9 cellular contexts compared by ENCODE assay signal in genomic region chr22:19629720-19630419, GRCh38.
A peak's percentile ranks its signal among the peaks of the same experiment; 100 is the strongest.
DNase-seq lines count a peak whose midpoint lies in the region; ATAC-seq and TF ChIP-seq lines count a peak whose summit lies in the region.
"Had no signal": no experiment of that assay in that cellular context is flagged by ENCODE, and none has a peak within 500 bp of the region (broad histone marks: within the 10 kb centered on the region; RNA-seq: fewer than 3 reads in every experiment).

No MANE protein-coding gene starts in this region.

- H3K27ac Mint-ChIP-seq in Caco-2 (ENCODE audit: unreplicated experiment) (no peak overlapping the region), nephron progenitor cell (no peak overlapping the region)
- H3K27ac Mint-ChIP-seq: activated naive CD4-positive, alpha-beta T cell treated with anti-CD3 and anti-CD28 coated beads, Interleukin-2, amount 50 U/mL, for 24 hours had no signal

- no peak overlapping the region for H3K4me3 Mint-ChIP-seq in Caco-2 (ENCODE audit: unreplicated experiment)
- no peak overlapping the region for H3K4me3 Mint-ChIP-seq in nephron progenitor cell
- H3K4me3 Mint-ChIP-seq: activated naive CD4-positive, alpha-beta T cell treated with anti-CD3 and anti-CD28 coated beads, Interleukin-2, amount 50 U/mL, for 24 hours had no signal

- peak; percentile 80 to 87 for DNase-seq in Caco-2
- DNase-seq in HUDEP-2 (lab: John Stamatoyannopoulos, UW; ENCODE audit: unreplicated experiment in 76 of 76): peak in 61 of 76 experiments; percentile 3 to 81 (median 50)
- peak; percentile 86 for DNase-seq in OCI-LY7 (ENCODE audit: low spot score)
- DNase-seq in activated T-cell treated with anti-CD3 and anti-CD28 coated beads, Interleukin-2, amount 50 U/mL, for 1 hour: peak; percentile 85
- peak; percentile 57 for DNase-seq in fibroblast of gingiva (ENCODE audit: low read depth)
- DNase-seq in nephron progenitor cell: peak; percentile 88
- DNase-seq in stimulated activated naive CD4-positive, alpha-beta T cell (lab: John Stamatoyannopoulos, UW): peak; percentile 71 to 92 (median 80)

- H3K9me3 Mint-ChIP-seq in Caco-2 (ENCODE audit: unreplicated experiment): no peaks in the 10 kb centered on the region
- H3K9me3 Mint-ChIP-seq in nephron progenitor cell: no peaks in the 10 kb centered on the region
- H3K9me3 Mint-ChIP-seq: activated naive CD4-positive, alpha-beta T cell treated with anti-CD3 and anti-CD28 coated beads, Interleukin-2, amount 50 U/mL, for 24 hours had no signal

- no peaks in the 10 kb centered on the region for H4K20me1 ChIP-seq in OCI-LY7 (ENCODE audit: insufficient read depth, low read length)

- H3K9me2 ChIP-seq in OCI-LY7 (ENCODE audit: insufficient read depth, low read length): no peaks in the 10 kb centered on the region

- no TSS peak for BruUV-seq in Caco-2 (replicated peaks; lab: Mats Ljungman, UMichigan)
- BruUV-seq in OCI-LY7 (replicated peaks; lab: Mats Ljungman, UMichigan): no TSS peak

- no peak overlapping the region for H3K27ac ChIP-seq in OCI-LY7 (ENCODE audit: low read depth, low read length, poor library complexity, severe bottlenecking)

- CTCF ChIA-PET in Caco-2 (lab: Charles Lee) (interaction anchor here (0.5 to 1.7 kb wide), 23 partner anchors 16 to 485 kb away, joined by 3 to 11 read pairs (median 5); partner anchors contain the start of genes CDC45, ESS2, SLC25A1 and UFD1), OCI-LY7 (lab: Charles Lee; ENCODE audit: unreplicated experiment) (interaction anchor here (1.0 to 1.2 kb wide), 2 partner anchors 127 to 235 kb away, joined by 3 read pairs; no protein-coding TSS in a partner anchor)

- H3K4me1 Mint-ChIP-seq in Caco-2 (ENCODE audit: low read depth, unreplicated experiment): no peaks in the 10 kb centered on the region
- peaks cover 17% of the 10 kb centered on the region for H3K4me1 Mint-ChIP-seq in nephron progenitor cell

- peaks cover 6% of the 10 kb centered on the region for H3K27me3 Mint-ChIP-seq in Caco-2 (ENCODE audit: insufficient read depth, unreplicated experiment)
- H3K27me3 Mint-ChIP-seq in nephron progenitor cell (ENCODE audit: low read depth, poor library complexity): peaks cover 43% of the 10 kb centered on the region
- H3K27me3 Mint-ChIP-seq: activated naive CD4-positive, alpha-beta T cell treated with anti-CD3 and anti-CD28 coated beads, Interleukin-2, amount 50 U/mL, for 24 hours had no signal

- TF ChIP-seq CTCF in Caco-2 (IDR thresholded peaks at IDR 0.05; ENCODE audit: insufficient read depth in 1 of 2, low read depth in 1 of 2, low read length in 1 of 2, severe bottlenecking in 1 of 2, unreplicated experiment in 1 of 2): peak; percentile 88 to 94
- peak; percentile 98 for TF ChIP-seq CTCF in OCI-LY7 (conservative IDR thresholded peaks at IDR 0.05; ENCODE audit: low read length)
- peak; percentile 96 for TF ChIP-seq CTCF in nephron progenitor cell (IDR thresholded peaks at IDR 0.05)

- H3K36me3 Mint-ChIP-seq in Caco-2 (ENCODE audit: insufficient read depth, unreplicated experiment) (no peaks in the 10 kb centered on the region), nephron progenitor cell (ENCODE audit: low read depth) (no peaks in the 10 kb centered on the region)
- H3K36me3 Mint-ChIP-seq: activated naive CD4-positive, alpha-beta T cell treated with anti-CD3 and anti-CD28 coated beads, Interleukin-2, amount 50 U/mL, for 24 hours had no signal

- no peaks in the 10 kb centered on the region for H3K79me2 ChIP-seq in OCI-LY7 (ENCODE audit: insufficient read depth, low read depth, low read length)

- no peaks in the 10 kb centered on the region for H3K27me3 ChIP-seq in Caco-2 (replicated peaks; ENCODE audit: control insufficient read depth, insufficient read depth, low read length)

- H3K4me3 ChIP-seq in Caco-2 (ENCODE audit: low read depth, low read length) (no peak overlapping the region), OCI-LY7 (ENCODE audit: low read depth, low read length, poor library complexity, severe bottlenecking) (no peak overlapping the region)

- intact Hi-C loops in Caco-2 (cut with micrococcal nuclease; ENCODE audit: unreplicated experiment): loop anchor here (1.0 to 10.0 kb wide), 4 partner anchors 53 to 183 kb away; partner anchors contain the start of genes C22orf39, CDC45, SEPTIN5 and UFD1
- intact Hi-C loops in OCI-LY7 (cut with micrococcal nuclease; ENCODE audit: unreplicated experiment): loop anchor here (5.0 kb wide), 2 partner anchors 133 to 333 kb away; no protein-coding TSS in a partner anchor

- no peak for ATAC-seq in GM18873 (IDR thresholded peaks at IDR 0.05; ENCODE audit: low FRiP score, unreplicated experiment)

- no peak overlapping the region for H3K4me2 ChIP-seq in OCI-LY7 (ENCODE audit: low read length)

- H3K4me1 ChIP-seq in Caco-2: no peaks in the 10 kb centered on the region
- H3K4me1 ChIP-seq in OCI-LY7 (ENCODE audit: insufficient read depth, low read length, poor library complexity, severe bottlenecking): no peaks in the 10 kb centered on the region

- POLR2A ChIA-PET in Caco-2 (lab: Charles Lee) (interaction anchor here (0.7 kb wide), 1 partner anchor 150 kb away, joined by 3 read pairs; the partner anchor contains the start of gene CDC45), OCI-LY7 (lab: Charles Lee) (interaction anchor here (0.6 to 1.1 kb wide), 3 partner anchors 331 to 742 kb away, joined by 3 read pairs; no protein-coding TSS in a partner anchor)

- no peaks in the 10 kb centered on the region for H3K36me3 ChIP-seq in Caco-2 (ENCODE audit: control insufficient read depth, insufficient read depth, low read length)
- no peaks in the 10 kb centered on the region for H3K36me3 ChIP-seq in OCI-LY7 (ENCODE audit: insufficient read depth, low read length)

- H2AFZ ChIP-seq in OCI-LY7 (ENCODE audit: low read length): no peak overlapping the region

- no peaks in the 10 kb centered on the region for H3K9me3 ChIP-seq in Caco-2
- H3K9me3 ChIP-seq in OCI-LY7 (ENCODE audit: low read length): no peaks in the 10 kb centered on the region
